ENCODE assay signal across 3 cellular contexts in the genomic region with DNA sequence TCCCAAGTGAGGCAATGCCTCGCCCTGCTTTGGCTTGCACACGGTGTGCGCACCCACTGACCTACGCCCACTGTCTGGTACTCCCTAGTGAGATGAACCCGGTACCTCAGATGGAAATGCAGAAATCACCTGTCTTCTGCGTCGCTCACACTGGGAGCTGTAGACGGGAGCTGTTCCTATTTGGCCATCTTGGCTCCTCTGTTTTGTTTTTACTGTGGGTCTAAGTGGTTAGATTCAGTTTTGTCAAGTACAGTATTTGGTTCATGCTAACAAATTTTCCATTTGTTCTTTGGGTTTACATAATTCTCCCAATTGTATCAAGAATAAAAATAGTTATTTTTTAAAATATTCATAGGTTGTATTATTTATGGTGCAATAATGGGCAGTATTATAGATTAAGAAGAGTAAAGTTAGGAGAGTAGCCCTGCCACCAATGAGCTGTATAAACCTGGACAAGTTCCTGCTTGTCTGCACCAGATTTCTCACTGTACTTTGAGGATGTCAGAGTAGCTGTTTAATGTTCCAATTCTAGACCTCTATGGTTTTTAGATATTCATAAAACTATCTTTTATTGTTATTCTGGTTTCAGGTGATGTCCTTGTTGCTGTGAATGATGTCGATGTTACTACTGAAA.
TF ChIP-seq lines count a peak whose summit lies in the region.

No MANE protein-coding gene starts in this region.

TF ChIP-seq in A549, 52 proteins besides CTCF, POLR2A, EP300 and RAD21:
- no peak for TF ChIP-seq ESRRA (IDR thresholded peaks at IDR 0.05; ENCODE audit: borderline replicate concordance, low read length)
TF ChIP-seq in A549: peak in this region for 0.

TF ChIP-seq in GM23338, 12 proteins besides CTCF, POLR2A, EP300 and RAD21 (continues in another document):
- TF ChIP-seq, protein P1, sequence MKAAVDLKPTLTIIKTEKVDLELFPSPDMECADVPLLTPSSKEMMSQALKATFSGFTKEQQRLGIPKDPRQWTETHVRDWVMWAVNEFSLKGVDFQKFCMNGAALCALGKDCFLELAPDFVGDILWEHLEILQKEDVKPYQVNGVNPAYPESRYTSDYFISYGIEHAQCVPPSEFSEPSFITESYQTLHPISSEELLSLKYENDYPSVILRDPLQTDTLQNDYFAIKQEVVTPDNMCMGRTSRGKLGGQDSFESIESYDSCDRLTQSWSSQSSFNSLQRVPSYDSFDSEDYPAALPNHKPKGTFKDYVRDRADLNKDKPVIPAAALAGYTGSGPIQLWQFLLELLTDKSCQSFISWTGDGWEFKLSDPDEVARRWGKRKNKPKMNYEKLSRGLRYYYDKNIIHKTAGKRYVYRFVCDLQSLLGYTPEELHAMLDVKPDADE (IDR thresholded peaks at IDR 0.05) = no peak
- TF ChIP-seq EZH2 (IDR thresholded peaks at IDR 0.05; ENCODE audit: low read depth, unreplicated experiment) = no peak
- no peak for TF ChIP-seq EZH2phosphoT487 (IDR thresholded peaks at IDR 0.05; ENCODE audit: unreplicated experiment)
- TF ChIP-seq, protein P2, sequence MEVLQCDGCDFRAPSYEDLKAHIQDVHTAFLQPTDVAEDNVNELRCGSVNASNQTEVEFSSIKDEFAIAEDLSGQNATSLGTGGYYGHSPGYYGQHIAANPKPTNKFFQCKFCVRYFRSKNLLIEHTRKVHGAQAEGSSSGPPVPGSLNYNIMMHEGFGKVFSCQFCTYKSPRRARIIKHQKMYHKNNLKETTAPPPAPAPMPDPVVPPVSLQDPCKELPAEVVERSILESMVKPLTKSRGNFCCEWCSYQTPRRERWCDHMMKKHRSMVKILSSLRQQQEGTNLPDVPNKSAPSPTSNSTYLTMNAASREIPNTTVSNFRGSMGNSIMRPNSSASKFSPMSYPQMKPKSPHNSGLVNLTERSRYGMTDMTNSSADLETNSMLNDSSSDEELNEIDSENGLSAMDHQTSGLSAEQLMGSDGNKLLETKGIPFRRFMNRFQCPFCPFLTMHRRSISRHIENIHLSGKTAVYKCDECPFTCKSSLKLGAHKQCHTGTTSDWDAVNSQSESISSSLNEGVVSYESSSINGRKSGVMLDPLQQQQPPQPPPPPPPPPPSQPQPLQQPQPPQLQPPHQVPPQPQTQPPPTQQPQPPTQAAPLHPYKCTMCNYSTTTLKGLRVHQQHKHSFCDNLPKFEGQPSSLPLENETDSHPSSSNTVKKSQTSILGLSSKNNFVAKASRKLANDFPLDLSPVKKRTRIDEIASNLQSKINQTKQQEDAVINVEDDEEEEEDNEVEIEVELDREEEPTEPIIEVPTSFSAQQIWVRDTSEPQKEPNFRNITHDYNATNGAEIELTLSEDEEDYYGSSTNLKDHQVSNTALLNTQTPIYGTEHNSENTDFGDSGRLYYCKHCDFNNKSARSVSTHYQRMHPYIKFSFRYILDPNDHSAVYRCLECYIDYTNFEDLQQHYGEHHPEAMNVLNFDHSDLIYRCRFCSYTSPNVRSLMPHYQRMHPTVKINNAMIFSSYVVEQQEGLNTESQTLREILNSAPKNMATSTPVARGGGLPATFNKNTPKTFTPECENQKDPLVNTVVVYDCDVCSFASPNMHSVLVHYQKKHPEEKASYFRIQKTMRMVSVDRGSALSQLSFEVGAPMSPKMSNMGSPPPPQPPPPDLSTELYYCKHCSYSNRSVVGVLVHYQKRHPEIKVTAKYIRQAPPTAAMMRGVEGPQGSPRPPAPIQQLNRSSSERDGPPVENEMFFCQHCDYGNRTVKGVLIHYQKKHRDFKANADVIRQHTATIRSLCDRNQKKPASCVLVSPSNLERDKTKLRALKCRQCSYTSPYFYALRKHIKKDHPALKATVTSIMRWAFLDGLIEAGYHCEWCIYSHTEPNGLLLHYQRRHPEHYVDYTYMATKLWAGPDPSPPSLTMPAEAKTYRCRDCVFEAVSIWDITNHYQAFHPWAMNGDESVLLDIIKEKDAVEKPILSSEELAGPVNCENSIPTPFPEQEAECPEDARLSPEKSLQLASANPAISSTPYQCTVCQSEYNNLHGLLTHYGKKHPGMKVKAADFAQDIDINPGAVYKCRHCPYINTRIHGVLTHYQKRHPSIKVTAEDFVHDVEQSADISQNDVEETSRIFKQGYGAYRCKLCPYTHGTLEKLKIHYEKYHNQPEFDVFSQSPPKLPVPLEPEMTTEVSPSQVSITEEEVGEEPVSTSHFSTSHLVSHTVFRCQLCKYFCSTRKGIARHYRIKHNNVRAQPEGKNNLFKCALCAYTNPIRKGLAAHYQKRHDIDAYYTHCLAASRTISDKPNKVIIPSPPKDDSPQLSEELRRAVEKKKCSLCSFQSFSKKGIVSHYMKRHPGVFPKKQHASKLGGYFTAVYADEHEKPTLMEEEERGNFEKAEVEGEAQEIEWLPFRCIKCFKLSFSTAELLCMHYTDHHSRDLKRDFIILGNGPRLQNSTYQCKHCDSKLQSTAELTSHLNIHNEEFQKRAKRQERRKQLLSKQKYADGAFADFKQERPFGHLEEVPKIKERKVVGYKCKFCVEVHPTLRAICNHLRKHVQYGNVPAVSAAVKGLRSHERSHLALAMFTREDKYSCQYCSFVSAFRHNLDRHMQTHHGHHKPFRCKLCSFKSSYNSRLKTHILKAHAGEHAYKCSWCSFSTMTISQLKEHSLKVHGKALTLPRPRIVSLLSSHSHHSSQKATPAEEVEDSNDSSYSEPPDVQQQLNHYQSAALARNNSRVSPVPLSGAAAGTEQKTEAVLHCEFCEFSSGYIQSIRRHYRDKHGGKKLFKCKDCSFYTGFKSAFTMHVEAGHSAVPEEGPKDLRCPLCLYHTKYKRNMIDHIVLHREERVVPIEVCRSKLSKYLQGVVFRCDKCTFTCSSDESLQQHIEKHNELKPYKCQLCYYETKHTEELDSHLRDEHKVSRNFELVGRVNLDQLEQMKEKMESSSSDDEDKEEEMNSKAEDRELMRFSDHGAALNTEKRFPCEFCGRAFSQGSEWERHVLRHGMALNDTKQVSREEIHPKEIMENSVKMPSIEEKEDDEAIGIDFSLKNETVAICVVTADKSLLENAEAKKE (CRISPR knock-in tag; IDR thresholded peaks at IDR 0.05) = no peak
- TF ChIP-seq JUNB (IDR thresholded peaks at IDR 0.05; ENCODE audit: unreplicated experiment) = no peak
- TF ChIP-seq, protein P3, sequence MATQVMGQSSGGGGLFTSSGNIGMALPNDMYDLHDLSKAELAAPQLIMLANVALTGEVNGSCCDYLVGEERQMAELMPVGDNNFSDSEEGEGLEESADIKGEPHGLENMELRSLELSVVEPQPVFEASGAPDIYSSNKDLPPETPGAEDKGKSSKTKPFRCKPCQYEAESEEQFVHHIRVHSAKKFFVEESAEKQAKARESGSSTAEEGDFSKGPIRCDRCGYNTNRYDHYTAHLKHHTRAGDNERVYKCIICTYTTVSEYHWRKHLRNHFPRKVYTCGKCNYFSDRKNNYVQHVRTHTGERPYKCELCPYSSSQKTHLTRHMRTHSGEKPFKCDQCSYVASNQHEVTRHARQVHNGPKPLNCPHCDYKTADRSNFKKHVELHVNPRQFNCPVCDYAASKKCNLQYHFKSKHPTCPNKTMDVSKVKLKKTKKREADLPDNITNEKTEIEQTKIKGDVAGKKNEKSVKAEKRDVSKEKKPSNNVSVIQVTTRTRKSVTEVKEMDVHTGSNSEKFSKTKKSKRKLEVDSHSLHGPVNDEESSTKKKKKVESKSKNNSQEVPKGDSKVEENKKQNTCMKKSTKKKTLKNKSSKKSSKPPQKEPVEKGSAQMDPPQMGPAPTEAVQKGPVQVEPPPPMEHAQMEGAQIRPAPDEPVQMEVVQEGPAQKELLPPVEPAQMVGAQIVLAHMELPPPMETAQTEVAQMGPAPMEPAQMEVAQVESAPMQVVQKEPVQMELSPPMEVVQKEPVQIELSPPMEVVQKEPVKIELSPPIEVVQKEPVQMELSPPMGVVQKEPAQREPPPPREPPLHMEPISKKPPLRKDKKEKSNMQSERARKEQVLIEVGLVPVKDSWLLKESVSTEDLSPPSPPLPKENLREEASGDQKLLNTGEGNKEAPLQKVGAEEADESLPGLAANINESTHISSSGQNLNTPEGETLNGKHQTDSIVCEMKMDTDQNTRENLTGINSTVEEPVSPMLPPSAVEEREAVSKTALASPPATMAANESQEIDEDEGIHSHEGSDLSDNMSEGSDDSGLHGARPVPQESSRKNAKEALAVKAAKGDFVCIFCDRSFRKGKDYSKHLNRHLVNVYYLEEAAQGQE (IDR thresholded peaks at IDR 0.05; ENCODE audit: unreplicated experiment) = no peak
- TF ChIP-seq POLR2AphosphoS5 (IDR thresholded peaks at IDR 0.05; ENCODE audit: low read depth) = no peak

TF ChIP-seq in WTC11, 78 proteins besides CTCF, POLR2A, EP300 and RAD21:
- TF ChIP-seq PRDM15 (CRISPR knock-in tag; IDR thresholded peaks at IDR 0.05) (no peak), GRHL2 (CRISPR knock-in tag; IDR thresholded peaks at IDR 0.05; ENCODE audit: insufficient replicate concordance, severe bottlenecking) (no peak)
